Comparison of ENCODE assay signal across 7 cellular contexts in genomic region chr1:39738622-39739366, GRCh38. TPM values are rescaled to one million over a fixed set of nuclear protein-coding genes. Genes with fewer than 3 reads are reported as not detected.
A peak's percentile ranks its signal among the peaks of the same experiment; 100 is the strongest.
DNase-seq lines count a peak whose midpoint lies in the region; ATAC-seq lines count a peak whose summit lies in the region.

TSS of gene PPIE (plus strand) at chr1:39738882. CDS start at chr1:39738901, 19 bp downstream.

- H3K9me3 Mint-ChIP-seq in central memory CD8-positive, alpha-beta T cell, result peaks cover 5% of the 10 kb centered on the region

- H3K27me3 Mint-ChIP-seq in central memory CD8-positive, alpha-beta T cell, result peaks cover 18% of the 10 kb centered on the region

- H3K4me1 Mint-ChIP-seq in central memory CD8-positive, alpha-beta T cell, result peaks cover 33% of the 10 kb centered on the region

- peak; percentile 85 for DNase-seq in NCI-H460 (ENCODE audit: extremely low read depth, low read depth)
- DNase-seq in central memory CD8-positive, alpha-beta T cell (ENCODE audit: low spot score in 2 of 2), result peak; percentile 64 to 77
- DNase-seq in islet precursor cell, result peak; percentile 94
- peak; percentile 99 for DNase-seq in stimulated activated CD4-positive, alpha-beta T cell treated with anti-CD3 and anti-CD28 coated beads, Interleukin-12 subunit alpha, Interleukin-12 subunit beta, amount 100 ng/mL, for 4 hours

- peak within 1 kb of the TSS; percentile 92 for H3K27ac Mint-ChIP-seq in central memory CD8-positive, alpha-beta T cell (ENCODE audit: low read depth)

- H3K4me3 Mint-ChIP-seq in central memory CD8-positive, alpha-beta T cell, result peak within 1 kb of the TSS; percentile 95

- peaks cover 24% of the 10 kb centered on the region for H3K36me3 Mint-ChIP-seq in central memory CD8-positive, alpha-beta T cell (ENCODE audit: insufficient read depth)

- ATAC-seq in GM18867 (IDR thresholded peaks at IDR 0.05; ENCODE audit: unreplicated experiment) (peak; percentile 86), HG03175 (IDR thresholded peaks at IDR 0.05; ENCODE audit: unreplicated experiment) (peak; percentile 93)
- ATAC-seq in activated CD4-positive, CD25-positive, alpha-beta regulatory T cell treated with anti-CD3 and anti-CD28 coated beads, Interleukin-2, amount 50 U/mL, for 24 hours, result peak; percentile 99
- peak; percentile 96 for ATAC-seq in central memory CD8-positive, alpha-beta T cell (replicated peaks; ENCODE audit: extremely low read depth, poor library complexity, severe bottlenecking)

RNA-seq across cellular contexts. Expression of gene PPIE, which starts in this region (rescaled TPM):
- total RNA-seq in NCI-H460 (2014; rRNA removed; shearing (Covaris generic)), result 21.8 and 28.2 TPM in 2 replicates
- 44.3 and 61.5 TPM in 2 replicates for polyA plus RNA-seq in NCI-H460 (2014; cell fraction: nucleus; rRNA removed)

Comparison
In these comparisons a context has a peak if more than half of its experiments do, and no peak if none do; other contexts are left out.
1. Peak in every context shown above with its lines: DNase-seq and ATAC-seq.